In genomic region chr5:154373729-154374179, GRCh38 we compare ENCODE assay signal across 1 cellular context.
TF ChIP-seq lines count a peak whose summit lies in the region.

No MANE protein-coding gene starts in this region.

TF ChIP-seq in K562, 482 proteins besides CTCF, POLR2A, EP300 and RAD21 (continued from another document):
- TF ChIP-seq ILF3 (IDR thresholded peaks at IDR 0.05; ENCODE audit: borderline replicate concordance), result 0 out of 2 replicates have a peak, but pooled peaks have one; percentile 32
